In the genomic region with DNA sequence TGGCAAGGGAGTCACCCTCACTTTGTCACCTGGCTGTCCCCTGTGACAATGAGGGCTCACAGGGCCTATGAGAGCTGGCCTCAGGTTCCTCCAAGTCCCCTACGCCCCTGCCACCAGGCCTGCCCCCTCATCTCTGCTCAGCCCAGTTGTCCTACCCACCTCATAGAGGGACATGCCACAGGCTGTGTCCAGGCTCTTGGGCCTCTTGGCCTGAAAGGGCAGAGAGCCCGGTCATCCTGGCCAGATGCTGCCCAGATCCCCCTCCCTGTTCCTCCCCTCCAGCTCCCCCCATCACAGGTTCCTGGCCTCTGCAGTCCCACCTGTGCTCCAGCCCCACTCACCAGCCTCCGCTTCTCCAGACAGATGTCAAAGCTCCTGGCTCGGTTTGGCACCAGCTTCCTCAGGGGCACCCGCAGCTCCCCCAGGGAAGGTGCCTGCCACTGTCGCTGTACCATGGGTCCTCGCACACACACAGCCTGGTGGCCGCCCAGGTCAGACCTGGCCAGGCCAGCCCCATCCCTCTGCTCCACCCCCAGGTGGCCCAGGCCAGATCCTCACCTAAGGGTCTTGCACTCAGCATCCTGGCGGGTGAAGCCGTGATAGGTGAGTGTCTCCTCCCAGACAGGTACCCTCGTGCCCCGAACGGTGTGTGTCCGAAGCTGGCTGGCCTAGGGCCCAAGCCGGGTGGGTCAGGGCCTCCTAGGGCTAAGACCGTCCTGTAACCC, we compare ENCODE assay signal across 10 cellular contexts. TPM values are rescaled to one million over a fixed set of nuclear protein-coding genes. Genes with fewer than 3 reads are reported as not detected.
DNase-seq lines count a peak whose midpoint lies in the region; ATAC-seq and TF ChIP-seq lines count a peak whose summit lies in the region.
"Had no signal": no experiment of that assay in that cellular context is flagged by ENCODE, and none has a peak within 500 bp of the region (broad histone marks: within the 10 kb centered on the region; RNA-seq: fewer than 3 reads in every experiment).

No MANE protein-coding gene starts in this region.

- DNase-seq in activated effector memory CD4-positive, alpha-beta T cell treated with anti-CD3 and anti-CD28 coated beads, Interleukin-2, amount 50 U/mL, for 16 hours, result peak; percentile 61
- DNase-seq in activated effector memory CD4-positive, alpha-beta T cell treated with Interleukin-2 at 50 U/mL for 16 hours, result no peak
- DNase-seq in activated T-helper 2 cell treated with anti-CD3 and anti-CD28 coated beads, Interferon-gamma antibody, Interleukin-2, Interleukin-4, amounts not matched to agents 10 μg/mL and 5 μg/mL and 100 μg/mL, durations not matched to agents 14 hours and 24 hours and 36 hours (ENCODE audit: low spot score), result no peak
- DNase-seq in lower lobe of right lung (no peak), upper lobe of left lung (peak in 1 of 2 donors; percentile 57), medulla oblongata (ENCODE audit: extremely low spot score) (no peak), NCI-H526 (lab: John Stamatoyannopoulos, UW) (no peak), KBM-7 (no peak)

- H3K9me3 ChIP-seq in lower lobe of right lung, result no peaks in the 10 kb centered on the region
- H3K9me3 ChIP-seq in upper lobe of left lung, result no peaks in the 10 kb centered on the region
- H3K9me3 ChIP-seq: uterus had no signal

- TF ChIP-seq CTCF in lower lobe of right lung (IDR thresholded peaks at IDR 0.05) (no peak), upper lobe of left lung (IDR thresholded peaks at IDR 0.05) (no peak)

- H3K36me3 Mint-ChIP-seq in activated T-helper 2 cell treated with anti-CD3 and anti-CD28 coated beads, Interferon-gamma antibody, Interleukin-2, Interleukin-4, amounts not matched to agents 10 μg/mL and 5 μg/mL and 100 μg/mL, durations not matched to agents 14 hours and 24 hours and 36 hours (ENCODE audit: low read depth), result peaks cover 24% of the 10 kb centered on the region

- H3K4me3 Mint-ChIP-seq in activated T-helper 2 cell treated with anti-CD3 and anti-CD28 coated beads, Interferon-gamma antibody, Interleukin-2, Interleukin-4, amounts not matched to agents 10 μg/mL and 5 μg/mL and 100 μg/mL, durations not matched to agents 14 hours and 24 hours and 36 hours (ENCODE audit: low read depth), result peak overlapping the region; percentile 74

- peaks cover 33% of the 10 kb centered on the region for H3K36me3 ChIP-seq in lower lobe of right lung
- peaks cover 12 to 31% (median 28%) of the 10 kb centered on the region in 4 donors for H3K36me3 ChIP-seq in upper lobe of left lung
- H3K36me3 ChIP-seq: uterus had no signal

- H3K4me3 ChIP-seq in lower lobe of right lung (no peak overlapping the region), upper lobe of left lung (no peak overlapping the region)

- peaks cover 6% of the 10 kb centered on the region for H3K27me3 ChIP-seq in lower lobe of right lung (ENCODE audit: low read depth)
- H3K27me3 ChIP-seq in upper lobe of left lung, result no peaks in the 10 kb centered on the region
- H3K27me3 ChIP-seq: uterus had no signal

- ATAC-seq in lower lobe of right lung (peak in 1 of 2 donors; percentile 1), upper lobe of left lung (ENCODE audit: low FRiP score in 2 of 2) (no peak)

- H3K27ac ChIP-seq in lower lobe of right lung, result peak overlapping the region; percentile 85
- H3K27ac ChIP-seq in upper lobe of left lung, result peak overlapping the region; percentile 83 to 91 (median 88)
- H3K27ac ChIP-seq: uterus had no signal

- H3K4me1 Mint-ChIP-seq in activated T-helper 2 cell treated with anti-CD3 and anti-CD28 coated beads, Interferon-gamma antibody, Interleukin-2, Interleukin-4, amounts not matched to agents 10 μg/mL and 5 μg/mL and 100 μg/mL, durations not matched to agents 14 hours and 24 hours and 36 hours (ENCODE audit: low read depth), result peaks cover 22% of the 10 kb centered on the region

- no peak for TF ChIP-seq POLR2A in upper lobe of left lung (IDR thresholded peaks at IDR 0.05)

- no peaks in the 10 kb centered on the region for H3K27me3 Mint-ChIP-seq in activated T-helper 2 cell treated with anti-CD3 and anti-CD28 coated beads, Interferon-gamma antibody, Interleukin-2, Interleukin-4, amounts not matched to agents 10 μg/mL and 5 μg/mL and 100 μg/mL, durations not matched to agents 14 hours and 24 hours and 36 hours (ENCODE audit: low read depth)

- in situ Hi-C loops in KBM-7 (cut with MboI; ENCODE audit: low pct_unique_long_range_greater_than_20kb, low sequenced_read_pairs), result no loop called here

- no peaks in the 10 kb centered on the region for H3K9me3 Mint-ChIP-seq in activated T-helper 2 cell treated with anti-CD3 and anti-CD28 coated beads, Interferon-gamma antibody, Interleukin-2, Interleukin-4, amounts not matched to agents 10 μg/mL and 5 μg/mL and 100 μg/mL, durations not matched to agents 14 hours and 24 hours and 36 hours

- no peak for TF ChIP-seq EP300 in upper lobe of left lung (IDR thresholded peaks at IDR 0.05)

- 82 to 91% methylated on average over 6 to 15 of the region's 16 CpGs for WGBS in upper lobe of left lung, 2 donors

- H3K4me1 ChIP-seq in lower lobe of right lung (peaks cover 14% of the 10 kb centered on the region), upper lobe of left lung (peaks cover 10 to 23% (median 20%) of the 10 kb centered on the region in 4 donors)
- H3K4me1 ChIP-seq: uterus had no signal

- peak overlapping the region; percentile 98 for H3K27ac Mint-ChIP-seq in activated T-helper 2 cell treated with anti-CD3 and anti-CD28 coated beads, Interferon-gamma antibody, Interleukin-2, Interleukin-4, amounts not matched to agents 10 μg/mL and 5 μg/mL and 100 μg/mL, durations not matched to agents 14 hours and 24 hours and 36 hours

- intact Hi-C loops in activated T-helper 2 cell treated with anti-CD3 and anti-CD28 coated beads, Interferon-gamma antibody, Interleukin-2, Interleukin-4, amounts not matched to agents 10 μg/mL and 5 μg/mL and 100 μg/mL, durations not matched to agents 14 hours and 24 hours and 36 hours (cut with micrococcal nuclease), result loop anchor here (1.0 to 10.0 kb wide), 2 partner anchors 14 to 130 kb away; partner anchors contain the start of genes AIP and NUDT8
- intact Hi-C loops in lower lobe of right lung (cut with DNase I), result no loop called here

RNA-seq across cellular contexts. Expression of gene NDUFV1, which starts 8.2 kb away (rescaled TPM):
- total RNA-seq in activated T-helper 2 cell treated with anti-CD3 and anti-CD28 coated beads, Interferon-gamma antibody, Interleukin-2, Interleukin-4, amounts not matched to agents 10 μg/mL and 5 μg/mL and 100 μg/mL, durations not matched to agents 14 hours and 24 hours and 36 hours, result 237 and 242 TPM in 2 replicates
- total RNA-seq in lower lobe of right lung (143 TPM), upper lobe of left lung (100 to 1,000 TPM; 169 to 395 (median 205) TPM)

RNA-seq across cellular contexts. Expression of gene NUDT8, which starts 14.8 kb away (rescaled TPM):
- 22.2 and 27.9 TPM in 2 replicates for total RNA-seq in activated T-helper 2 cell treated with anti-CD3 and anti-CD28 coated beads, Interferon-gamma antibody, Interleukin-2, Interleukin-4, amounts not matched to agents 10 μg/mL and 5 μg/mL and 100 μg/mL, durations not matched to agents 14 hours and 24 hours and 36 hours
- 8.8 TPM for total RNA-seq in lower lobe of right lung
- 10 to 100 TPM in 4 of 6 donors, 1 to 10 TPM in 1, not detected in 1; 4.3 to 17.8 (median 13.9) TPM for total RNA-seq in upper lobe of left lung

RNA-seq across cellular contexts. Expression of gene TBX10, which starts 24.7 kb away (rescaled TPM):
- not detected in 2 replicates for total RNA-seq in activated T-helper 2 cell treated with anti-CD3 and anti-CD28 coated beads, Interferon-gamma antibody, Interleukin-2, Interleukin-4, amounts not matched to agents 10 μg/mL and 5 μg/mL and 100 μg/mL, durations not matched to agents 14 hours and 24 hours and 36 hours
- total RNA-seq in lower lobe of right lung (not detected), upper lobe of left lung (not detected)
- total RNA-seq: mesenteric fat pad, uterus had no signal

RNA-seq across cellular contexts. Expression of gene GSTP1, which starts 31.3 kb away (rescaled TPM):
- total RNA-seq in activated T-helper 2 cell treated with anti-CD3 and anti-CD28 coated beads, Interferon-gamma antibody, Interleukin-2, Interleukin-4, amounts not matched to agents 10 μg/mL and 5 μg/mL and 100 μg/mL, durations not matched to agents 14 hours and 24 hours and 36 hours, result 339 and 344 TPM in 2 replicates
- total RNA-seq in lower lobe of right lung, result 677 TPM
- 1,000 to 10,000 TPM in 4 of 6 donors, 100 to 1,000 TPM in 2; 600 to 1,952 (median 1,144) TPM for total RNA-seq in upper lobe of left lung

RNA-seq across cellular contexts. Expression of gene ACY3, which starts 35.6 kb away (rescaled TPM):
- 0.14 TPM in 2 replicates for total RNA-seq in activated T-helper 2 cell treated with anti-CD3 and anti-CD28 coated beads, Interferon-gamma antibody, Interleukin-2, Interleukin-4, amounts not matched to agents 10 μg/mL and 5 μg/mL and 100 μg/mL, durations not matched to agents 14 hours and 24 hours and 36 hours
- total RNA-seq in lower lobe of right lung, result not detected
- 1 to 10 TPM in 1 of 6 donors, under 1 TPM in 1, not detected in 4; 0.37 to 3.2 TPM for total RNA-seq in upper lobe of left lung
- total RNA-seq: mesenteric fat pad, uterus had no signal
